In genomic region chr17:45852535-45853297, GRCh38 we compare ENCODE assay signal across 9 cellular contexts. TPM values are rescaled to one million over a fixed set of nuclear protein-coding genes. Genes with fewer than 3 reads are reported as not detected.
DNase-seq lines count a peak whose midpoint lies in the region; ATAC-seq and TF ChIP-seq lines count a peak whose summit lies in the region.
"Had no signal": no experiment of that assay in that cellular context is flagged by ENCODE, and none has a peak within 500 bp of the region (broad histone marks: within the 10 kb centered on the region; RNA-seq: fewer than 3 reads in every experiment).

No MANE protein-coding gene starts in this region.

- in situ Hi-C loops in SK-MEL-5 (cut with HindIII; ENCODE audit: low pct_unique_long_range_greater_than_20kb, low sequenced_read_pairs): loop anchor here (25.0 kb wide), 1 partner anchor 215 kb away; no protein-coding TSS in a partner anchor

- 24% methylated on average over 12 of the region's 12 CpGs for WGBS in heart right ventricle, 2 donors

- H3K36me3 ChIP-seq in heart right ventricle: no peaks in the 10 kb centered on the region

- no peak overlapping the region for H3K27ac ChIP-seq in heart right ventricle

- no peak for ATAC-seq in heart right ventricle
- ATAC-seq in sciatic nerve: no peak
- ATAC-seq in GM18909 (IDR thresholded peaks at IDR 0.05; ENCODE audit: poor library complexity, unreplicated experiment): no peak

- DNase-seq in DMS114 treated with DMSO at 0.1 percent for 48 hours (lab: John Stamatoyannopoulos, UW; ENCODE audit: unreplicated experiment) (peak; percentile 70), LNCaP clone FGC (ENCODE audit: low read depth) (no peak), SK-MEL-5 (ENCODE audit: low read depth, low spot score) (peak; percentile 73), heart right ventricle (peak in 1 of 2 donors; percentile 38), sciatic nerve (ENCODE audit: low spot score) (peak; percentile 75), epidermal melanocyte (ENCODE audit: insufficient read length, low spot score) (no peak)
- DNase-seq in activated naive CD4-positive, alpha-beta T cell treated with anti-CD3 and anti-CD28 coated beads, Interleukin-2, amount 50 U/mL, for 16 hours: peak; percentile 64

- H3K4me1 ChIP-seq in heart right ventricle: peaks cover 0 to 7% (median 0%) of the 10 kb centered on the region in 9 donors

- H3K4me3 ChIP-seq in LNCaP clone FGC (ENCODE audit: low read depth, low read length) (no peak overlapping the region), heart right ventricle (no peak overlapping the region)

- TF ChIP-seq CTCF in LNCaP clone FGC (IDR thresholded peaks at IDR 0.05; ENCODE audit: control insufficient read depth, extremely low read depth, insufficient read depth) (peak; percentile 96), heart right ventricle (IDR thresholded peaks at IDR 0.05) (peak; percentile 70 to 92 (median 87))

- intact Hi-C loops in heart right ventricle (cut with DNase I) (loop anchor here in 4 of 10 donors (5.0 to 10.0 kb wide), 3 partner anchors 58 to 638 kb away; no protein-coding TSS in a partner anchor), sciatic nerve (cut with DNase I) (no loop called here)

- no peaks in the 10 kb centered on the region for H3K9me3 ChIP-seq in heart right ventricle

- peaks cover 0 to 37% (median 26%) of the 10 kb centered on the region in 7 donors for H3K27me3 ChIP-seq in heart right ventricle

RNA-seq across cellular contexts. Expression of gene SPPL2C, which starts 8.0 kb away (rescaled TPM):
- not detected in 2 replicates for total RNA-seq in SK-MEL-5 (2014; rRNA removed; shearing (Covaris generic))
- not detected in 2 replicates for polyA plus RNA-seq in SK-MEL-5 (2015; cell fraction: cytosol; rRNA removed)
- not detected in 2 replicates for polyA plus RNA-seq in SK-MEL-5 (2015; cell fraction: nucleus; rRNA removed)
- not detected for total RNA-seq in heart right ventricle
- not detected for polyA plus RNA-seq in heart right ventricle
- not detected for total RNA-seq in sciatic nerve
- total RNA-seq: activated CD8-positive, alpha-beta memory T cell treated with anti-CD3 and anti-CD28 coated beads for 36 hours had no signal

RNA-seq across cellular contexts. Expression of gene MAPT, which starts 41.6 kb away (rescaled TPM):
- total RNA-seq in SK-MEL-5 (2014; rRNA removed; shearing (Covaris generic)): 1.9 and 3.7 TPM in 2 replicates
- 5.7 and 7.6 TPM in 2 replicates for polyA plus RNA-seq in SK-MEL-5 (2015; cell fraction: cytosol; rRNA removed)
- polyA plus RNA-seq in SK-MEL-5 (2015; cell fraction: nucleus; rRNA removed): 6.3 and 11.3 TPM in 2 replicates
- total RNA-seq in heart right ventricle (10 to 100 TPM; 17.4 to 63.3 (median 34.4) TPM), sciatic nerve (4.8 TPM)
- polyA plus RNA-seq in heart right ventricle: 10 to 100 TPM in 1 of 2 donors, under 1 TPM in 1; 0.90 to 10.5 TPM

Comparison
In these comparisons a context has a peak if more than half of its experiments do, and no peak if none do; other contexts are left out.
1. DNase-seq: peak in DMS114 treated with DMSO at 0.1 percent for 48 hours (single experiment), SK-MEL-5 (single experiment), activated naive CD4-positive, alpha-beta T cell treated with anti-CD3 and anti-CD28 coated beads, Interleukin-2, amount 50 U/mL, for 16 hours (single experiment) and sciatic nerve (single experiment); none in LNCaP clone FGC (single experiment) and epidermal melanocyte (single experiment).